In genomic region chr12:116910645-116911449, GRCh38 we compare ENCODE assay signal across 8 cellular contexts. TPM values are rescaled to one million over a fixed set of nuclear protein-coding genes. Genes with fewer than 3 reads are reported as not detected.
DNase-seq lines count a peak whose midpoint lies in the region; ATAC-seq and TF ChIP-seq lines count a peak whose summit lies in the region.

TSS of gene FBXW8 (plus strand) at chr12:116910950. CDS start at chr12:116911038, 88 bp downstream.

- H3K36me3 ChIP-seq in Karpas-422 (ENCODE audit: insufficient read depth, low read length) (peaks cover 7% of the 10 kb centered on the region; the same call in 1 of the 2 replicates), cardiac muscle cell (no peaks in the 10 kb centered on the region), trophoblast cell (ENCODE audit: control insufficient read depth in 1 of 2, insufficient read depth in 2 of 2, low read length in 2 of 2) (peaks cover 0 to 3% of the 10 kb centered on the region in 2 experiments), transverse colon (no peaks in the 10 kb centered on the region)

- H3K18ac ChIP-seq in trophoblast cell (ENCODE audit: low read length) = peak within 1 kb of the TSS; percentile 93

- H3K23ac ChIP-seq in trophoblast cell (ENCODE audit: low read length) = no peak within 1 kb of the TSS

- H3K27me3 Mint-ChIP-seq in activated naive CD8-positive, alpha-beta T cell treated with anti-CD3 and anti-CD28 coated beads for 36 hours = peaks cover 3% of the 10 kb centered on the region

- H4K8ac ChIP-seq in trophoblast cell (ENCODE audit: low read depth, low read length) = peak within 1 kb of the TSS; percentile 91

- H3K4me3 ChIP-seq in Karpas-422 (ENCODE audit: low read length) (peak within 1 kb of the TSS; percentile 98), cardiac muscle cell (peak within 1 kb of the TSS; percentile 61), trophoblast cell (ENCODE audit: low read depth, low read length) (peak within 1 kb of the TSS; percentile 91), transverse colon (peak within 1 kb of the TSS; percentile 58 to 97 (median 88))

- H4K20me1 ChIP-seq in Karpas-422 (ENCODE audit: insufficient read depth, low read depth, low read length) = no peaks in the 10 kb centered on the region

- no peak for TF ChIP-seq POLR2A in transverse colon (IDR thresholded peaks at IDR 0.05)

- TF ChIP-seq EP300 in transverse colon (IDR thresholded peaks at IDR 0.05; ENCODE audit: low read depth) = no peak

- no CpG with 5 or more reads among the region's 82 CpGs for whole genome bisulfite sequencing in trophoblast cell (ENCODE audit: extremely low coverage, insufficient coverage, insufficient read length)
- 0 to 17% methylated on average over 2 to 39 of the region's 82 CpGs for WGBS in transverse colon (ENCODE audit: low coverage in 1 of 2), 2 donors

- peak within 1 kb of the TSS; percentile 96 for H4K91ac ChIP-seq in trophoblast cell (ENCODE audit: low read depth, low read length)

- H3K14ac ChIP-seq in trophoblast cell (ENCODE audit: low read length) = peak within 1 kb of the TSS; percentile 97

- H3K27me3 ChIP-seq in Karpas-422 (ENCODE audit: low read length) (no peaks in the 10 kb centered on the region), cardiac muscle cell (no peaks in the 10 kb centered on the region), trophoblast cell (ENCODE audit: insufficient read depth, low read length) (no peaks in the 10 kb centered on the region), transverse colon (no peaks in the 10 kb centered on the region)

- peaks cover 6% of the 10 kb centered on the region for H3K79me1 ChIP-seq in trophoblast cell (ENCODE audit: low read length)

- no peak within 1 kb of the TSS for H2BK12ac ChIP-seq in trophoblast cell (ENCODE audit: low read length)

- peak within 1 kb of the TSS; percentile 87 for H4K12ac ChIP-seq in trophoblast cell (ENCODE audit: low read depth, low read length)

- H3K4me1 Mint-ChIP-seq in activated naive CD8-positive, alpha-beta T cell treated with anti-CD3 and anti-CD28 coated beads for 36 hours = peaks cover 26% of the 10 kb centered on the region

- no peaks in the 10 kb centered on the region for H3K9me3 Mint-ChIP-seq in activated naive CD8-positive, alpha-beta T cell treated with anti-CD3 and anti-CD28 coated beads for 36 hours

- H3K4me1 ChIP-seq in Karpas-422 (ENCODE audit: low read length) = peaks cover 29% of the 10 kb centered on the region
- peaks cover under 1% of the 10 kb centered on the region for H3K4me1 ChIP-seq in cardiac muscle cell (ENCODE audit: low read depth)
- H3K4me1 ChIP-seq in trophoblast cell (ENCODE audit: control insufficient read depth in 1 of 2, insufficient read depth in 2 of 2, low read length in 2 of 2) = peaks cover 0 to 3% of the 10 kb centered on the region in 2 experiments
- H3K4me1 ChIP-seq in transverse colon = peaks cover 3 to 11% (median 7%) of the 10 kb centered on the region in 4 donors

- peaks cover 28% of the 10 kb centered on the region for H3K36me3 Mint-ChIP-seq in activated naive CD8-positive, alpha-beta T cell treated with anti-CD3 and anti-CD28 coated beads for 36 hours

- H3K9me2 ChIP-seq in Karpas-422 (replicated peaks; ENCODE audit: insufficient read depth, low read length) = no peaks in the 10 kb centered on the region

- intact Hi-C loops in transverse colon (cut with DNase I; ENCODE audit: low total_unique reads) = no loop called here

- H2BK120ac ChIP-seq in trophoblast cell (ENCODE audit: insufficient read depth, low read length, poor library complexity) = peak within 1 kb of the TSS; percentile 86

- H3K9ac ChIP-seq in Karpas-422 (ENCODE audit: low read length) (peak within 1 kb of the TSS; percentile 98), trophoblast cell (ENCODE audit: low read length) (peak within 1 kb of the TSS; percentile 94)

- peak within 1 kb of the TSS; percentile 67 for H2BK5ac ChIP-seq in trophoblast cell (ENCODE audit: low read depth, low read length, poor library complexity)

- H3K79me2 ChIP-seq in Karpas-422 (ENCODE audit: low read length) (peaks cover 55% of the 10 kb centered on the region), trophoblast cell (ENCODE audit: control insufficient read depth, insufficient read depth, low read length, poor library complexity) (peaks cover 4% of the 10 kb centered on the region)

- peak within 1 kb of the TSS; percentile 81 for H3K4ac ChIP-seq in trophoblast cell (ENCODE audit: low read depth, low read length)

- H3K9me3 ChIP-seq in Karpas-422 (ENCODE audit: low read length) (no peaks in the 10 kb centered on the region), cardiac muscle cell (ENCODE audit: low read depth) (no peaks in the 10 kb centered on the region), trophoblast cell (ENCODE audit: insufficient read depth, low read depth, low read length) (peaks cover 1% of the 10 kb centered on the region), transverse colon (no peaks in the 10 kb centered on the region)

- peak; percentile 85 for DNase-seq in ELR (ENCODE audit: low read depth)
- DNase-seq in Karpas-422 = peak; percentile 94
- peak; percentile 87 for DNase-seq in SK-N-DZ (ENCODE audit: low spot score)
- peak; percentile 80 for DNase-seq in activated naive CD8-positive, alpha-beta T cell treated with anti-CD3 and anti-CD28 coated beads for 36 hours
- DNase-seq in cardiac muscle cell (ENCODE audit: low read depth in 1 of 2, low spot score in 1 of 2) = peak; percentile 85 to 87
- DNase-seq in trophoblast cell = peak; percentile 43 to 73
- peak; percentile 73 for DNase-seq in transverse colon

- H3K4me2 ChIP-seq in Karpas-422 (ENCODE audit: low read depth, low read length, poor library complexity, severe bottlenecking) = peak within 1 kb of the TSS; percentile 87
- H3K4me2 ChIP-seq in trophoblast cell (ENCODE audit: low read length) = peak within 1 kb of the TSS; percentile 67

- TF ChIP-seq CTCF in cardiac muscle cell (IDR thresholded peaks at IDR 0.05; ENCODE audit: low read depth, low read length) (no peak), transverse colon (IDR thresholded peaks at IDR 0.05) (no peak)

- peak within 1 kb of the TSS; percentile 89 for H3K27ac Mint-ChIP-seq in activated naive CD8-positive, alpha-beta T cell treated with anti-CD3 and anti-CD28 coated beads for 36 hours

- H2AK5ac ChIP-seq in trophoblast cell (ENCODE audit: low read length) = no peak within 1 kb of the TSS

- peak within 1 kb of the TSS; percentile 69 for H3K27ac ChIP-seq in Karpas-422 (ENCODE audit: low read length)
- peak within 1 kb of the TSS; percentile 83 for H3K27ac ChIP-seq in cardiac muscle cell
- H3K27ac ChIP-seq in trophoblast cell (ENCODE audit: low read depth, low read length) = peak within 1 kb of the TSS; percentile 69
- H3K27ac ChIP-seq in transverse colon = peak within 1 kb of the TSS; percentile 81 to 88 (median 85)

- H2AFZ ChIP-seq in Karpas-422 (ENCODE audit: low read length) = peak within 1 kb of the TSS; percentile 93
- H2AFZ ChIP-seq in trophoblast cell (ENCODE audit: insufficient read depth, low read length, poor library complexity) = peak within 1 kb of the TSS; percentile 94

- ATAC-seq in GM21825 (IDR thresholded peaks at IDR 0.05; ENCODE audit: unreplicated experiment) = peak; percentile 84

- H3K4me3 Mint-ChIP-seq in activated naive CD8-positive, alpha-beta T cell treated with anti-CD3 and anti-CD28 coated beads for 36 hours = peak within 1 kb of the TSS; percentile 86

- in situ Hi-C loops in transverse colon (cut with MboI; ENCODE audit: low pct_ligation_motif_present in 1 of 4, low pct_unique_long_range_greater_than_20kb in 1 of 4, low sequenced_read_pairs in 3 of 4) = no loop called here

RNA-seq across cellular contexts. Expression of gene FBXW8, which starts in this region (rescaled TPM):
- total RNA-seq in Karpas-422 (2014; rRNA removed; shearing (Covaris generic); ENCODE audit: low replicate concordance) = 34.8 TPM in 2 replicates
- polyA plus RNA-seq in SK-N-DZ (2014; cell fraction: cytosol; rRNA removed) = 27.1 and 30.2 TPM in 2 replicates
- 30.2 and 38.4 TPM in 2 replicates for polyA plus RNA-seq in SK-N-DZ (2014; cell fraction: nucleus; rRNA removed)
- 1 to 10 TPM; 7.3 to 8.0 TPM for total RNA-seq in activated naive CD8-positive, alpha-beta T cell treated with anti-CD3 and anti-CD28 coated beads for 36 hours
- total RNA-seq in cardiac muscle cell (22.1 and 25.7 TPM in 2 replicates), transverse colon (10 to 100 TPM in 2 of 4 donors, 1 to 10 TPM in 2; 7.8 to 29.9 (median 10.3) TPM)
- 15.3 and 20.9 TPM in 2 replicates for polyA plus RNA-seq in cardiac muscle cell
- 11.6 and 12.1 TPM in 2 replicates for polyA plus RNA-seq in trophoblast cell (2013)

Comparison
In these comparisons a context has a peak if more than half of its experiments do, and no peak if none do; other contexts are left out.
1. Peak in every context shown above with its lines: DNase-seq, ATAC-seq, H3K4me3 ChIP-seq and H3K27ac ChIP-seq.